ENCODE assay signal across 8 cellular contexts in genomic region chr14:92577321-92577742, GRCh38.
DNase-seq lines count a peak whose midpoint lies in the region; ATAC-seq and TF ChIP-seq lines count a peak whose summit lies in the region.

No MANE protein-coding gene starts in this region.

- peaks cover 38% of the 10 kb centered on the region for H3K36me3 Mint-ChIP-seq in activated naive CD4-positive, alpha-beta T cell treated with anti-CD3 and anti-CD28 coated beads, Interleukin-2, amount 10 ng/mL, durations not matched to agents 7 days and 5 days

- H3K27me3 Mint-ChIP-seq in activated naive CD4-positive, alpha-beta T cell treated with anti-CD3 and anti-CD28 coated beads, Interleukin-2, amount 10 ng/mL, durations not matched to agents 7 days and 5 days, result peaks cover 28% of the 10 kb centered on the region

- CTCF ChIA-PET in activated naive CD4-positive, alpha-beta T cell treated with anti-CD3 and anti-CD28 coated beads, Interleukin-2, amount 10 ng/mL, durations not matched to agents 7 days and 5 days (lab: Charles Lee), result interaction anchor here (1.0 to 1.6 kb wide), 6 partner anchors 9 to 104 kb away, joined by 3 to 9 read pairs (median 4); no protein-coding TSS in a partner anchor

- ATAC-seq in GM19463 (IDR thresholded peaks at IDR 0.05; ENCODE audit: unreplicated experiment), result peak; percentile 85
- ATAC-seq in HG03159 (IDR thresholded peaks at IDR 0.05; ENCODE audit: unreplicated experiment), result peak; percentile 73
- no peak for ATAC-seq in Right ventricle myocardium inferior

- peak overlapping the region; percentile 90 for H3K27ac Mint-ChIP-seq in activated naive CD4-positive, alpha-beta T cell treated with anti-CD3 and anti-CD28 coated beads, Interleukin-2, amount 10 ng/mL, durations not matched to agents 7 days and 5 days

- intact Hi-C loops in Right ventricle myocardium inferior (cut with DNase I), result no loop called here

- H3K4me3 ChIP-seq in GM12875 (ENCODE audit: low read depth, low read length), result peak overlapping the region; percentile 3

- H3K4me1 Mint-ChIP-seq in activated naive CD4-positive, alpha-beta T cell treated with anti-CD3 and anti-CD28 coated beads, Interleukin-2, amount 10 ng/mL, durations not matched to agents 7 days and 5 days, result peaks cover 59% of the 10 kb centered on the region

- H3K4me3 Mint-ChIP-seq in activated naive CD4-positive, alpha-beta T cell treated with anti-CD3 and anti-CD28 coated beads, Interleukin-2, amount 10 ng/mL, durations not matched to agents 7 days and 5 days, result peak overlapping the region; percentile 71

- TF ChIP-seq CTCF in GM12875 (IDR thresholded peaks at IDR 0.05; ENCODE audit: borderline replicate concordance, insufficient read depth, low read depth, low read length), result no peak

- peak; percentile 63 for DNase-seq in activated naive CD4-positive, alpha-beta T cell treated with anti-CD3 and anti-CD28 coated beads, Interleukin-2, amount 10 ng/mL, durations not matched to agents 7 days and 5 days
- no peak for DNase-seq in activated effector memory CD4-positive, alpha-beta T cell treated with anti-CD3 and anti-CD28 coated beads, Interleukin-2, amount 50 U/mL, for 16 hours
- no peak for DNase-seq in NCI-H2029 treated with DMSO at 0.1 percent for 48 hours (lab: John Stamatoyannopoulos, UW)
- no peak for DNase-seq in medulla oblongata (ENCODE audit: extremely low spot score)
- DNase-seq in Right ventricle myocardium inferior (ENCODE audit: missing footprints), result no peak

- no peaks in the 10 kb centered on the region for H3K9me3 Mint-ChIP-seq in activated naive CD4-positive, alpha-beta T cell treated with anti-CD3 and anti-CD28 coated beads, Interleukin-2, amount 10 ng/mL, durations not matched to agents 7 days and 5 days
